ENCODE assay signal across 21 cellular contexts in the genomic region with DNA sequence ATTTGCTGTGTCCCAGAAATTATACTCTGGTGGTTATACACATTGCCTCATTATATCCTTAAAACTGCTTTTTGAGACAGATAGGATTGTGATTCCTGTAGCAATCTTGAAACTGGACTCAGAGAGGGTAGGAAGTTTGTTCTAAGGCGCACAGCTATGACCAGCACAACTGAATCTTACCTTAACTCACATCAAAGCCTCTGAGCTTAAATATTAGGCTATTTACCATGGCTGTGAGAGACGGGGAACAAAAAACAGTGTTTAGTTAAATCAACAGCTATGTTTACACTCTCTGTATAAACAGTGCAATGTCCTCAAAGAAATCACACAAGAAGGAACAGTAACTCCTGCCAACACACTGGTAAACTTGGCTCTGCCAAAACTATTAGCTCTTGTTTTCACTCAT. TPM values are rescaled to one million over a fixed set of nuclear protein-coding genes. Genes with fewer than 3 reads are reported as not detected.
DNase-seq lines count a peak whose midpoint lies in the region; ATAC-seq and TF ChIP-seq lines count a peak whose summit lies in the region.
"Had no signal": no experiment of that assay in that cellular context is flagged by ENCODE, and none has a peak within 500 bp of the region (broad histone marks: within the 10 kb centered on the region; RNA-seq: fewer than 3 reads in every experiment).

No MANE protein-coding gene starts in this region.

- peaks cover 9% of the 10 kb centered on the region for H3K36me3 Mint-ChIP-seq in MCF 10A (ENCODE audit: insufficient read depth, unreplicated experiment)
- H3K36me3 Mint-ChIP-seq in activated naive CD4-positive, alpha-beta T cell treated with anti-CD3 and anti-CD28 coated beads for 36 hours (ENCODE audit: low read depth) = no peaks in the 10 kb centered on the region
- no peaks in the 10 kb centered on the region for H3K36me3 Mint-ChIP-seq in natural killer cell treated with Interleukin-12 subunit alpha and Interleukin-12 subunit beta and Interleukin-15 and Interleukin-18, amount 100 ng/mL, for 72 hours
- H3K36me3 Mint-ChIP-seq in progenitor cell of endocrine pancreas (ENCODE audit: insufficient read depth) = no peaks in the 10 kb centered on the region

- H3K4me3 ChIP-seq in breast epithelium (no peak overlapping the region), prostate gland (no peak overlapping the region)
- H3K4me3 ChIP-seq: coronary artery, GM12878 had no signal

- BruUV-seq in MCF 10A (replicated peaks; lab: Mats Ljungman, UMichigan) = no TSS peak

- intact Hi-C loops in MCF 10A (cut with micrococcal nuclease) (loop anchor here (5.0 kb wide), 2 partner anchors 38 to 123 kb away; a partner anchor contains a TSS), breast epithelium (cut with DNase I; ENCODE audit: low total_unique reads) (no loop called here), prostate gland (cut with DNase I) (no loop called here)
- intact Hi-C loops in activated naive CD4-positive, alpha-beta T cell treated with anti-CD3 and anti-CD28 coated beads for 36 hours (cut with micrococcal nuclease) = loop anchor here (5.0 kb wide), 1 partner anchor 542 kb away; a partner anchor contains a TSS

- no peaks in the 10 kb centered on the region for H3K36me3 ChIP-seq in breast epithelium
- H3K36me3 ChIP-seq in prostate gland = no peaks in the 10 kb centered on the region

- peaks cover 0 to 8% of the 10 kb centered on the region in 2 donors for H3K4me1 ChIP-seq in breast epithelium
- peaks cover 22% of the 10 kb centered on the region for H3K4me1 ChIP-seq in prostate gland (replicated peaks)

- peak overlapping the region; percentile 60 for H3K4me3 Mint-ChIP-seq in MCF 10A (ENCODE audit: unreplicated experiment)
- H3K4me3 Mint-ChIP-seq in activated naive CD4-positive, alpha-beta T cell treated with anti-CD3 and anti-CD28 coated beads for 36 hours = no peak overlapping the region
- H3K4me3 Mint-ChIP-seq in natural killer cell treated with Interleukin-12 subunit alpha and Interleukin-12 subunit beta and Interleukin-15 and Interleukin-18, amount 100 ng/mL, for 72 hours = no peak overlapping the region
- H3K4me3 Mint-ChIP-seq in progenitor cell of endocrine pancreas (ENCODE audit: low read depth) = no peak overlapping the region
- H3K4me3 Mint-ChIP-seq: activated CD8-positive, alpha-beta T cell treated with anti-CD3 and anti-CD28 coated beads for 36 hours; activated T-cell treated with anti-CD3 and anti-CD28 coated beads, Interleukin-2, amount 50 U/mL, for 24 hours; neural crest cell; T-helper 1 cell treated with Interleukin-12 subunit alpha and Interleukin-12 subunit beta and Interleukin-4 antibody, amounts not matched to agents 30 μg/mL and 1 μg/mL, for 36 hours had no signal

- H3K9me3 Mint-ChIP-seq in MCF 10A (ENCODE audit: unreplicated experiment) (no peaks in the 10 kb centered on the region), progenitor cell of endocrine pancreas (ENCODE audit: low read depth) (no peaks in the 10 kb centered on the region)
- H3K9me3 Mint-ChIP-seq in activated naive CD4-positive, alpha-beta T cell treated with anti-CD3 and anti-CD28 coated beads for 36 hours = no peaks in the 10 kb centered on the region
- H3K9me3 Mint-ChIP-seq in natural killer cell treated with Interleukin-12 subunit alpha and Interleukin-12 subunit beta and Interleukin-15 and Interleukin-18, amount 100 ng/mL, for 72 hours = no peaks in the 10 kb centered on the region
- H3K9me3 Mint-ChIP-seq: activated CD8-positive, alpha-beta T cell treated with anti-CD3 and anti-CD28 coated beads for 36 hours; activated T-cell treated with anti-CD3 and anti-CD28 coated beads, Interleukin-2, amount 50 U/mL, for 24 hours; neural crest cell; T-helper 1 cell treated with Interleukin-12 subunit alpha and Interleukin-12 subunit beta and Interleukin-4 antibody, amounts not matched to agents 30 μg/mL and 1 μg/mL, for 36 hours had no signal

- ATAC-seq in HG02852 (IDR thresholded peaks at IDR 0.05; ENCODE audit: unreplicated experiment) = no peak
- ATAC-seq in natural killer cell treated with Interleukin-12 subunit alpha and Interleukin-12 subunit beta and Interleukin-15 and Interleukin-18, amount 100 ng/mL, for 72 hours = no peak

- H3K27me3 Mint-ChIP-seq in MCF 10A (ENCODE audit: insufficient read depth, unreplicated experiment) = no peaks in the 10 kb centered on the region
- peaks cover 17% of the 10 kb centered on the region for H3K27me3 Mint-ChIP-seq in activated naive CD4-positive, alpha-beta T cell treated with anti-CD3 and anti-CD28 coated beads for 36 hours (ENCODE audit: low read depth)
- H3K27me3 Mint-ChIP-seq in natural killer cell treated with Interleukin-12 subunit alpha and Interleukin-12 subunit beta and Interleukin-15 and Interleukin-18, amount 100 ng/mL, for 72 hours = peaks cover 14 to 22% of the 10 kb centered on the region in 2 donors
- H3K27me3 Mint-ChIP-seq in progenitor cell of endocrine pancreas = peaks cover 22% of the 10 kb centered on the region

- TF ChIP-seq CTCF in MCF 10A (IDR thresholded peaks at IDR 0.05; ENCODE audit: unreplicated experiment) = no peak
- no peak for TF ChIP-seq CTCF in breast epithelium (IDR thresholded peaks at IDR 0.05)
- TF ChIP-seq CTCF in prostate gland (IDR thresholded peaks at IDR 0.05) = no peak
- no peak for TF ChIP-seq CTCF in progenitor cell of endocrine pancreas (IDR thresholded peaks at IDR 0.05; ENCODE audit: unreplicated experiment)

- DNase-seq in MCF 10A (ENCODE audit: unreplicated experiment) = no peak
- DNase-seq in breast epithelium (ENCODE audit: low spot score in 2 of 2) = no peak
- peak; percentile 38 for DNase-seq in fibroblast of peridontal ligament (ENCODE audit: extremely low read depth)
- peak; percentile 79 for DNase-seq in prostate gland (ENCODE audit: low spot score)
- DNase-seq in activated naive CD4-positive, alpha-beta T cell treated with anti-CD3 and anti-CD28 coated beads for 36 hours = no peak
- no peak for DNase-seq in natural killer cell treated with Interleukin-12 subunit alpha and Interleukin-12 subunit beta and Interleukin-15 and Interleukin-18, amount 100 ng/mL, for 72 hours (ENCODE audit: low spot score)
- DNase-seq in progenitor cell of endocrine pancreas (ENCODE audit: low spot score, unreplicated experiment) = no peak
- DNase-seq: activated naive CD4-positive, alpha-beta T cell treated with anti-CD3 and anti-CD28 coated beads, Interleukin-2, amount 50 U/mL, for 16 hours; activated T-cell treated with anti-CD3 and anti-CD28 coated beads, Interleukin-2, amount 50 U/mL, for 24 hours; GF-D8; midbrain; MM.1S; NCI-H1436 treated with DMSO at 0.1 percent for 48 hours; NCI-H526 treated with DMSO at 0.1 percent for 48 hours; SIG-M5 had no signal

- CTCF ChIA-PET in MCF 10A (lab: Yijun Ruan, JAX) = interaction anchor here (0.5 to 3.1 kb wide), 10 partner anchors 9 to 583 kb away, joined by 3 to 16 read pairs (median 4); no protein-coding TSS in a partner anchor
- CTCF ChIA-PET in activated naive CD4-positive, alpha-beta T cell treated with anti-CD3 and anti-CD28 coated beads for 36 hours (lab: Charles Lee) = interaction anchor here (0.6 to 2.4 kb wide), 3 partner anchors 10 to 1986 kb away, joined by 3 to 11 read pairs (median 3); no protein-coding TSS in a partner anchor

- H3K4me1 Mint-ChIP-seq in MCF 10A (ENCODE audit: insufficient read depth, unreplicated experiment) (peaks cover 49% of the 10 kb centered on the region), progenitor cell of endocrine pancreas (ENCODE audit: low read depth) (peaks cover 26% of the 10 kb centered on the region)
- H3K4me1 Mint-ChIP-seq in activated naive CD4-positive, alpha-beta T cell treated with anti-CD3 and anti-CD28 coated beads for 36 hours (ENCODE audit: low read depth) = peaks cover 27% of the 10 kb centered on the region
- peaks cover 0 to 4% of the 10 kb centered on the region in 2 donors for H3K4me1 Mint-ChIP-seq in natural killer cell treated with Interleukin-12 subunit alpha and Interleukin-12 subunit beta and Interleukin-15 and Interleukin-18, amount 100 ng/mL, for 72 hours (ENCODE audit: low read depth in 2 of 2)

- H3K27ac Mint-ChIP-seq in MCF 10A (ENCODE audit: low read depth, unreplicated experiment) (peak overlapping the region; percentile 95), progenitor cell of endocrine pancreas (no peak overlapping the region)
- no peak overlapping the region for H3K27ac Mint-ChIP-seq in activated naive CD4-positive, alpha-beta T cell treated with anti-CD3 and anti-CD28 coated beads for 36 hours
- H3K27ac Mint-ChIP-seq in natural killer cell treated with Interleukin-12 subunit alpha and Interleukin-12 subunit beta and Interleukin-15 and Interleukin-18, amount 100 ng/mL, for 72 hours = no peak overlapping the region
- H3K27ac Mint-ChIP-seq: activated CD8-positive, alpha-beta T cell treated with anti-CD3 and anti-CD28 coated beads for 36 hours; activated T-cell treated with anti-CD3 and anti-CD28 coated beads, Interleukin-2, amount 50 U/mL, for 24 hours; T-helper 1 cell treated with Interleukin-12 subunit alpha and Interleukin-12 subunit beta and Interleukin-4 antibody, amounts not matched to agents 30 μg/mL and 1 μg/mL, for 36 hours had no signal

- POLR2A ChIA-PET in MCF 10A (lab: Yijun Ruan, JAX) = interaction anchor here (0.7 to 10.9 kb wide), 15 partner anchors 8 to 978 kb away, joined by 3 to 481 read pairs (median 8); a partner anchor contains a TSS

- no peaks in the 10 kb centered on the region for H3K27me3 ChIP-seq in breast epithelium
- H3K27me3 ChIP-seq in prostate gland (replicated peaks; ENCODE audit: insufficient read depth) = no peaks in the 10 kb centered on the region

- H3K9me3 ChIP-seq in breast epithelium = no peaks in the 10 kb centered on the region
- H3K9me3 ChIP-seq in prostate gland = no peaks in the 10 kb centered on the region

- TF ChIP-seq POLR2A in breast epithelium (IDR thresholded peaks at IDR 0.05) = no peak
- TF ChIP-seq POLR2A in prostate gland (IDR thresholded peaks at IDR 0.05) = no peak

- H3K27ac ChIP-seq in breast epithelium (no peak overlapping the region), prostate gland (peak overlapping the region; percentile 83 to 92)
- H3K27ac ChIP-seq: coronary artery had no signal

- 17% methylated on average over 2 of the region's 2 CpGs for WGBS in prostate gland

RNA-seq across cellular contexts. Expression of a gene that starts 50.9 kb away (rescaled TPM):
- 35.9 and 37.4 TPM in 2 replicates for total RNA-seq in MCF 10A (2022)
- total RNA-seq in breast epithelium = 10 to 100 TPM; 59.5 to 95.4 (median 65.2) TPM
- total RNA-seq in prostate gland = 100 to 1,000 TPM in 1 of 2 donors, 10 to 100 TPM in 1; 44.0 to 112 TPM
- 10 to 100 TPM; 22.7 to 23.5 TPM for total RNA-seq in activated naive CD4-positive, alpha-beta T cell treated with anti-CD3 and anti-CD28 coated beads for 36 hours
- total RNA-seq in natural killer cell treated with Interleukin-12 subunit alpha and Interleukin-12 subunit beta and Interleukin-15 and Interleukin-18, amount 100 ng/mL, for 72 hours = 10 to 100 TPM; 51.0 to 58.9 TPM
- 24.5 and 25.2 TPM in 2 replicates for total RNA-seq in progenitor cell of endocrine pancreas

Comparison
In these comparisons a context has a peak if more than half of its experiments do, and no peak if none do; other contexts are left out.
1. intact Hi-C loops: an anchor here in MCF 10A (5.0 kb wide) and activated naive CD4-positive, alpha-beta T cell treated with anti-CD3 and anti-CD28 coated beads for 36 hours (5.0 kb wide); none called in breast epithelium and prostate gland.
2. DNase-seq: peak in fibroblast of peridontal ligament (single experiment) and prostate gland (single experiment); none in MCF 10A (single experiment), breast epithelium (0 of 2), activated naive CD4-positive, alpha-beta T cell treated with anti-CD3 and anti-CD28 coated beads for 36 hours (single experiment), natural killer cell treated with Interleukin-12 subunit alpha and Interleukin-12 subunit beta and Interleukin-15 and Interleukin-18, amount 100 ng/mL, for 72 hours (single experiment) and progenitor cell of endocrine pancreas (single experiment).
3. H3K27ac ChIP-seq: peak in prostate gland (2 of 2); none in breast epithelium (0 of 2).